Comparison of ENCODE assay signal across 9 cellular contexts in the genomic region with DNA sequence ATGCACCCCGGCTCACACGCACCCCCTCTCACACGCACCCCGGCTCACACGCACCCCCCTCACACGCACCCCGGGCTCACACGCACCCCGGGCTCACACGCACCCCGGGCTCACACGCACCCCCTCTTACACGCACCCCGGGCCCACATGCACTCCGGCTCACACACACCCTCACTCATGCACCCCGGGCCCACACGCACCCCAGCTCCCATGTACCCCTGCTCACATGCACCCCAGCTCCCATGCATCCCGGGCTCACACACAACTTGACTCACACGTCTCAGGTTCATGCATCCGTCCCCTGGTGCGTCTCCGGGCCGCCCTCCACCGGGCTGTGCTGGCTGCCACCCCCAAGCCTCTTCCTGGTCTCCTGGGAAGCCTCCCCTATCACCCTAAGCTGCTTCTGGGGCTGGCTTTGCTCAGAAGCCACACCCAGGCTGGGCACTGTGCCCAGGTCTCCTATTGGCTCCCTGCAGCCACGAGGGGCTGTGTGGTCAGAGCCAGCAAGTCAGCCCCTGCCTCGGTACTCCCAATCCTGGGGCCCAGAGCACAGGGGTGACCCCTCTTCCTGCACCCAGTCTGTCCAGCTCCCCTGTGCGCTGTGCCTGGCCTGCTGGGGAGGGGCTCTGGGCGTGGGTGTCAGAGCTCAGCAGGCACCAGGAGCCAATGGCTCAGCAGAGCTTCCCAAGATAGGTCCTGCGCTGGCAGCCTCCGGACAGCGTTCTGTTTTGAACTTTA. TPM values are rescaled to one million over a fixed set of nuclear protein-coding genes. Genes with fewer than 3 reads are reported as not detected.
DNase-seq lines count a peak whose midpoint lies in the region; ATAC-seq and TF ChIP-seq lines count a peak whose summit lies in the region.
"Had no signal": no experiment of that assay in that cellular context is flagged by ENCODE, and none has a peak within 500 bp of the region (broad histone marks: within the 10 kb centered on the region; RNA-seq: fewer than 3 reads in every experiment).

No MANE protein-coding gene starts in this region.

- peak overlapping the region; percentile 66 for H3K27ac Mint-ChIP-seq in glutamatergic neuron (ENCODE audit: unreplicated experiment)
- H3K27ac Mint-ChIP-seq in CD4-positive, alpha-beta T cell: no peak overlapping the region

- no peaks in the 10 kb centered on the region for H3K36me3 Mint-ChIP-seq in glutamatergic neuron (ENCODE audit: unreplicated experiment)
- no peaks in the 10 kb centered on the region for H3K36me3 Mint-ChIP-seq in CD4-positive, alpha-beta T cell (ENCODE audit: low read depth)

- no peaks in the 10 kb centered on the region for H3K9me3 ChIP-seq in skeletal muscle satellite cell (replicated peaks; ENCODE audit: low read length)
- no peaks in the 10 kb centered on the region for H3K9me3 ChIP-seq in CD4-positive, alpha-beta T cell (ENCODE audit: control insufficient read depth, low read length)

- peaks cover 26% of the 10 kb centered on the region for H3K4me1 Mint-ChIP-seq in glutamatergic neuron (ENCODE audit: low read depth, unreplicated experiment)
- no peaks in the 10 kb centered on the region for H3K4me1 Mint-ChIP-seq in CD4-positive, alpha-beta T cell (ENCODE audit: low read depth)

- intact Hi-C loops in CD4-positive, alpha-beta T cell (cut with DNase I, micrococcal nuclease): no loop called here

- H3K27me3 ChIP-seq in skeletal muscle satellite cell (ENCODE audit: control insufficient read depth, insufficient read depth, low read length): no peaks in the 10 kb centered on the region
- H3K27me3 ChIP-seq in CD4-positive, alpha-beta T cell (ENCODE audit: control insufficient read depth, insufficient read depth, low read length): no peaks in the 10 kb centered on the region

- H3K4me3 ChIP-seq in skeletal muscle satellite cell (ENCODE audit: low read length): no peak overlapping the region

- no peak for ATAC-seq in CD4-positive, alpha-beta T cell (ENCODE audit: poor library complexity)

- H3K9ac ChIP-seq in skeletal muscle satellite cell (ENCODE audit: low read depth, low read length): no peak overlapping the region

- peaks cover 36% of the 10 kb centered on the region for H3K36me3 ChIP-seq in skeletal muscle satellite cell (ENCODE audit: insufficient read depth, low read length)

- CTCF ChIA-PET in CD4-positive, alpha-beta T cell (lab: Charles Lee): no interaction called here

- H3K27ac ChIP-seq in CD4-positive, alpha-beta T cell (ENCODE audit: low read depth, low read length): no peak overlapping the region
- H3K27ac ChIP-seq: C4-2B had no signal

- H3K27me3 Mint-ChIP-seq in glutamatergic neuron (ENCODE audit: unreplicated experiment): peaks cover 22% of the 10 kb centered on the region
- H3K27me3 Mint-ChIP-seq in CD4-positive, alpha-beta T cell: no peaks in the 10 kb centered on the region

- DNase-seq in NCI-H187 (lab: John Stamatoyannopoulos, UW): peak; percentile 31 to 40
- DNase-seq in NCI-H187 treated with DMSO at 0.1 percent for 48 hours (lab: John Stamatoyannopoulos, UW): no peak
- DNase-seq in SW480 (ENCODE audit: low spot score): peak; percentile 64
- DNase-seq in glutamatergic neuron: no peak
- no peak for DNase-seq in CD4-positive, alpha-beta T cell
- no peak for DNase-seq in activated naive CD4-positive, alpha-beta T cell treated with Interleukin-2 at 50 U/mL for 16 hours
- DNase-seq in stimulated activated CD4-positive, alpha-beta T cell treated with anti-CD3 and anti-CD28 coated beads, Interleukin-2, amount 100 ng/mL, for 48 hours: no peak

- TF ChIP-seq CTCF in glutamatergic neuron (IDR thresholded peaks at IDR 0.05; ENCODE audit: partially characterized antibody, unreplicated experiment): no peak
- no peak for TF ChIP-seq CTCF in CD4-positive, alpha-beta T cell (IDR thresholded peaks at IDR 0.05)

- H3K4me3 Mint-ChIP-seq in glutamatergic neuron (ENCODE audit: unreplicated experiment): no peak overlapping the region
- no peak overlapping the region for H3K4me3 Mint-ChIP-seq in CD4-positive, alpha-beta T cell

- H3K4me2 ChIP-seq in skeletal muscle satellite cell (ENCODE audit: low read length): peak overlapping the region; percentile 4

- POLR2A ChIA-PET in CD4-positive, alpha-beta T cell (lab: Charles Lee): no interaction called here

- peaks cover 8% of the 10 kb centered on the region for H3K4me1 ChIP-seq in skeletal muscle satellite cell (ENCODE audit: control insufficient read depth, insufficient read depth, low read length)

- peaks cover 15% of the 10 kb centered on the region for H3K9me3 Mint-ChIP-seq in glutamatergic neuron (ENCODE audit: unreplicated experiment)
- H3K9me3 Mint-ChIP-seq in CD4-positive, alpha-beta T cell: no peaks in the 10 kb centered on the region

RNA-seq across cellular contexts. Expression of gene TSPAN4, which starts 16.9 kb away (rescaled TPM):
- 82.5 TPM for total RNA-seq in glutamatergic neuron (ENCODE audit: unreplicated experiment)
- total RNA-seq in skeletal muscle satellite cell (2012; rRNA removed): 120 and 175 TPM in 2 replicates
- 1 to 10 TPM; 1.6 to 2.0 TPM for total RNA-seq in CD4-positive, alpha-beta T cell

RNA-seq across cellular contexts. Expression of gene POLR2L, which starts 17.2 kb away (rescaled TPM):
- 106 TPM for total RNA-seq in glutamatergic neuron (ENCODE audit: unreplicated experiment)
- 122 and 169 TPM in 2 replicates for total RNA-seq in skeletal muscle satellite cell (2012; rRNA removed)
- 10 to 100 TPM; 19.6 to 19.8 TPM for total RNA-seq in CD4-positive, alpha-beta T cell

RNA-seq across cellular contexts. Expression of gene CD151, which starts 26.8 kb away (rescaled TPM):
- total RNA-seq in glutamatergic neuron (ENCODE audit: unreplicated experiment): 346 TPM
- 301 and 379 TPM in 2 replicates for total RNA-seq in skeletal muscle satellite cell (2012; rRNA removed)
- 10 to 100 TPM; 20.2 to 20.8 TPM for total RNA-seq in CD4-positive, alpha-beta T cell

RNA-seq across cellular contexts. Expression of gene CRACR2B, which starts 31.8 kb away (rescaled TPM):
- total RNA-seq in glutamatergic neuron (ENCODE audit: unreplicated experiment): 19.7 TPM
- 4.1 and 6.8 TPM in 2 replicates for total RNA-seq in skeletal muscle satellite cell (2012; rRNA removed)
- under 1 TPM in 1 of 2 experiments, not detected in 1; 0.33 TPM for total RNA-seq in CD4-positive, alpha-beta T cell

RNA-seq across cellular contexts. Expression of gene PNPLA2, which starts 40.8 kb away (rescaled TPM):
- total RNA-seq in glutamatergic neuron (ENCODE audit: unreplicated experiment): 32.3 TPM
- 35.0 and 39.8 TPM in 2 replicates for total RNA-seq in skeletal muscle satellite cell (2012; rRNA removed)
- 100 to 1,000 TPM; 202 to 220 TPM for total RNA-seq in CD4-positive, alpha-beta T cell

Comparison
In these comparisons a context has a peak if more than half of its experiments do, and no peak if none do; other contexts are left out.
1. DNase-seq: peak in NCI-H187 (2 of 2) and SW480 (single experiment); none in NCI-H187 treated with DMSO at 0.1 percent for 48 hours (single experiment), glutamatergic neuron (single experiment), CD4-positive, alpha-beta T cell (0 of 10), activated naive CD4-positive, alpha-beta T cell treated with Interleukin-2 at 50 U/mL for 16 hours (single experiment) and stimulated activated CD4-positive, alpha-beta T cell treated with anti-CD3 and anti-CD28 coated beads, Interleukin-2, amount 100 ng/mL, for 48 hours (0 of 2).
2. RNA of gene TSPAN4, which starts 16.9 kb away (total RNA-seq): 82.5 TPM in glutamatergic neuron (single experiment); 1.6 to 2.0 TPM in CD4-positive, alpha-beta T cell; every median in the first group is over 10 times any median in the second.
3. RNA of gene CD151, which starts 26.8 kb away (total RNA-seq): 346 TPM in glutamatergic neuron (single experiment); 20.2 to 20.8 TPM in CD4-positive, alpha-beta T cell; every median in the first group is over 10 times any median in the second.